ENCODE assay signal across 8 cellular contexts in genomic region chr3:182258538-182259177, GRCh38.
DNase-seq lines count a peak whose midpoint lies in the region; ATAC-seq and TF ChIP-seq lines count a peak whose summit lies in the region.

No MANE protein-coding gene starts in this region.

- TF ChIP-seq POLR2A in tibial nerve (IDR thresholded peaks at IDR 0.05), result no peak

- DNase-seq in DMS114 treated with DMSO at 0.1 percent for 48 hours (lab: John Stamatoyannopoulos, UW; ENCODE audit: unreplicated experiment), result peak; percentile 47
- peak; percentile 58 to 68 for DNase-seq in Kasumi-1 (lab: John Stamatoyannopoulos, UW)
- DNase-seq in RWPE1 (ENCODE audit: low spot score), result peak; percentile 38
- DNase-seq in glomerular visceral epithelial cell (ENCODE audit: extremely low spot score), result peak; percentile 44
- DNase-seq in tibial nerve (ENCODE audit: low spot score in 2 of 2), result no peak

- CTCF ChIA-PET in RWPE1 (lab: Yijun Ruan, JAX), result interaction anchor here (0.6 kb wide), 1 partner anchor 552 kb away, joined by 3 read pairs; no protein-coding TSS in a partner anchor

- TF ChIP-seq CTCF in RWPE1 (conservative IDR thresholded peaks at IDR 0.05; ENCODE audit: low read depth) (peak; percentile 79), tibial nerve (IDR thresholded peaks at IDR 0.05) (peak; percentile 32 to 62 (median 49))

- no peaks in the 10 kb centered on the region for H3K27me3 ChIP-seq in tibial nerve

- H3K9me3 ChIP-seq in tibial nerve, result no peaks in the 10 kb centered on the region

- POLR2A ChIA-PET in RWPE1 (lab: Yijun Ruan, JAX; ENCODE audit: low non-redundant PET), result no interaction called here

- peaks cover 0 to 11% (median 0%) of the 10 kb centered on the region in 4 donors for H3K4me1 ChIP-seq in tibial nerve

- no peak overlapping the region for H3K4me3 ChIP-seq in tibial nerve

- no peaks in the 10 kb centered on the region for H3K36me3 ChIP-seq in tibial nerve

- 19 to 21% methylated on average over 3 of the region's 3 CpGs for WGBS in tibial nerve, 2 donors

- peak in 1 of 2 donors; percentile 24 for TF ChIP-seq EP300 in tibial nerve (IDR thresholded peaks at IDR 0.05)

- no peak overlapping the region for H3K27ac ChIP-seq in RWPE1
- peak overlapping the region in 1 of 4 donors; percentile 28 for H3K27ac ChIP-seq in tibial nerve

- no peak for ATAC-seq in HG03108 (IDR thresholded peaks at IDR 0.05; ENCODE audit: unreplicated experiment)
- ATAC-seq in HG03280 (IDR thresholded peaks at IDR 0.05; ENCODE audit: unreplicated experiment), result no peak
- no peak for ATAC-seq in HG03565 (IDR thresholded peaks at IDR 0.05; ENCODE audit: unreplicated experiment)

Comparison
In these comparisons a context has a peak if more than half of its experiments do, and no peak if none do; other contexts are left out.
1. DNase-seq: peak in DMS114 treated with DMSO at 0.1 percent for 48 hours (single experiment), Kasumi-1 (2 of 2), RWPE1 (single experiment) and glomerular visceral epithelial cell (single experiment); none in tibial nerve (0 of 2).